8 cellular contexts compared by ENCODE assay signal in genomic region chr21:26850116-26850643, GRCh38. TPM values are rescaled to one million over a fixed set of nuclear protein-coding genes. Genes with fewer than 3 reads are reported as not detected.
DNase-seq lines count a peak whose midpoint lies in the region; ATAC-seq, FAIRE-seq and TF ChIP-seq lines count a peak whose summit lies in the region.

No MANE protein-coding gene starts in this region.

- H3K27me3 Mint-ChIP-seq in CD4-positive, alpha-beta memory T cell, result peaks cover 29 to 38% of the 10 kb centered on the region in 2 donors

- no peak overlapping the region for H2AFZ ChIP-seq in PC-3 (ENCODE audit: low read length)

- BruUV-seq in PC-3 (replicated peaks; lab: Mats Ljungman, UMichigan), result no TSS peak

- H3K4me3 ChIP-seq in PC-3 (ENCODE audit: low read length) (no peak overlapping the region), esophagus muscularis mucosa (peak overlapping the region in 2 of 4 donors; percentile 1 to 21), gastrocnemius medialis (peak overlapping the region in 3 of 4 donors; percentile 9 to 28 (median 15))
- no peak overlapping the region for H3K4me3 ChIP-seq in CD4-positive, alpha-beta memory T cell (ENCODE audit: low read length in 2 of 2)

- peak; percentile 70 for TF ChIP-seq CTCF in PC-3 (conservative IDR thresholded peaks at IDR 0.05; ENCODE audit: low read depth, low read length)
- peak; percentile 69 to 84 (median 79) for TF ChIP-seq CTCF in esophagus muscularis mucosa (IDR thresholded peaks at IDR 0.05)
- peak; percentile 64 to 87 (median 67) for TF ChIP-seq CTCF in gastrocnemius medialis (IDR thresholded peaks at IDR 0.05 in 4 of 5, conservative IDR thresholded peaks at IDR 0.05 in 1 of 5)

- CTCF ChIA-PET in PC-3 (lab: Charles Lee), result interaction anchor here (1.0 kb wide), 1 partner anchor 850 kb away, joined by 6 read pairs; no protein-coding TSS in a partner anchor
- CTCF ChIA-PET in CD4-positive, alpha-beta memory T cell (lab: Charles Lee; ENCODE audit: partially characterized antibody), result interaction anchor here (1.0 to 1.7 kb wide), 2 partner anchors 9 to 1895 kb away, joined by 3 to 15 read pairs; no protein-coding TSS in a partner anchor

- H3K36me3 Mint-ChIP-seq in CD4-positive, alpha-beta memory T cell, result peaks cover 0 to 2% of the 10 kb centered on the region in 2 donors

- H3K27me3 ChIP-seq in PC-3 (ENCODE audit: low read length) (no peaks in the 10 kb centered on the region), esophagus muscularis mucosa (no peaks in the 10 kb centered on the region), gastrocnemius medialis (no peaks in the 10 kb centered on the region)
- H3K27me3 ChIP-seq in CD4-positive, alpha-beta memory T cell (ENCODE audit: insufficient read depth, low read length), result peaks cover 5% of the 10 kb centered on the region

- DNase-seq in AG20443 (ENCODE audit: low spot score) (peak; percentile 29), HCEC 1CT (peak; percentile 52), PC-3 (peak; percentile 80), esophagus muscularis mucosa (ENCODE audit: extremely low spot score) (no peak), gastrocnemius medialis (no peak), GM12892 (ENCODE audit: insufficient read length) (no peak)
- no peak for DNase-seq in CD4-positive, alpha-beta memory T cell

- POLR2A ChIA-PET in PC-3 (lab: Charles Lee; ENCODE audit: unreplicated experiment), result no interaction called here
- POLR2A ChIA-PET in CD4-positive, alpha-beta memory T cell (lab: Charles Lee; ENCODE audit: partially characterized antibody), result no interaction called here

- TF ChIP-seq POLR2A in esophagus muscularis mucosa (IDR thresholded peaks at IDR 0.05; ENCODE audit: low read depth), result no peak
- no peak for TF ChIP-seq POLR2A in gastrocnemius medialis (IDR thresholded peaks at IDR 0.05)
- no peak for TF ChIP-seq POLR2A in GM12892 (IDR thresholded peaks at IDR 0.05; ENCODE audit: low read depth, low read length)

- H3K4me1 Mint-ChIP-seq in CD4-positive, alpha-beta memory T cell, result peaks cover 14 to 22% (median 19%) of the 10 kb centered on the region in 4 donors

- H3K4me2 ChIP-seq in PC-3 (ENCODE audit: low read length), result 0 out of 2 replicates have a peak overlapping the region, but pooled peaks have one; percentile 21

- H3K4me1 ChIP-seq in PC-3 (ENCODE audit: insufficient read depth, low read length) (peaks cover 5% of the 10 kb centered on the region; the same call in 1 of the 2 replicates), esophagus muscularis mucosa (peaks cover 9 to 20% (median 16%) of the 10 kb centered on the region in 4 donors), gastrocnemius medialis (no peaks in the 10 kb centered on the region)
- H3K4me1 ChIP-seq in CD4-positive, alpha-beta memory T cell (ENCODE audit: insufficient read depth, low read length), result peaks cover 16% of the 10 kb centered on the region

- in situ Hi-C loops in gastrocnemius medialis (cut with MboI; ENCODE audit: low sequenced_read_pairs in 4 of 4), result loop anchor here (5.0 to 25.0 kb wide), 4 partner anchors 712 to 1487 kb away; no protein-coding TSS in a partner anchor

- no peak overlapping the region for H3K4me3 Mint-ChIP-seq in CD4-positive, alpha-beta memory T cell

- WGBS in esophagus muscularis mucosa, result 16% methylated on average over 5 of the region's 5 CpGs

- no peak overlapping the region for H3K27ac Mint-ChIP-seq in CD4-positive, alpha-beta memory T cell

- H4K20me1 ChIP-seq in PC-3 (ENCODE audit: low read length), result no peaks in the 10 kb centered on the region

- FAIRE-seq in GM12892 (lab: Jason Lieb, UNC), result no peak

- intact Hi-C loops in PC-3 (cut with micrococcal nuclease) (loop anchor here (1.0 kb wide), 2 partner anchors 714 to 851 kb away; no protein-coding TSS in a partner anchor), esophagus muscularis mucosa (cut with DNase I) (loop anchor here (5.0 kb wide), 3 partner anchors 717 to 1487 kb away; no protein-coding TSS in a partner anchor), gastrocnemius medialis (cut with DNase I; ENCODE audit: low total_unique reads) (loop anchor here (1.0 kb wide), 2 partner anchors 716 to 851 kb away; no protein-coding TSS in a partner anchor)
- intact Hi-C loops in CD4-positive, alpha-beta memory T cell (cut with micrococcal nuclease), result loop anchor here (1.0 to 2.0 kb wide), 2 partner anchors 851 to 1895 kb away; no protein-coding TSS in a partner anchor

- peaks cover 0 to 2% (median 0%) of the 10 kb centered on the region in 8 donors for H3K9me3 Mint-ChIP-seq in CD4-positive, alpha-beta memory T cell

- H3K9me3 ChIP-seq in PC-3 (ENCODE audit: low read length) (no peaks in the 10 kb centered on the region), esophagus muscularis mucosa (no peaks in the 10 kb centered on the region), gastrocnemius medialis (no peaks in the 10 kb centered on the region)
- H3K9me3 ChIP-seq in CD4-positive, alpha-beta memory T cell (ENCODE audit: control insufficient read depth in 1 of 2, low read length in 2 of 2), result no peaks in the 10 kb centered on the region

- no peak for TF ChIP-seq EP300 in esophagus muscularis mucosa (IDR thresholded peaks at IDR 0.05)

- ATAC-seq in PC-3 (no peak), gastrocnemius medialis (no peak), GM18870 (IDR thresholded peaks at IDR 0.05; ENCODE audit: unreplicated experiment) (no peak)

- H3F3A ChIP-seq in PC-3 (ENCODE audit: low read length, unreplicated experiment), result no peaks in the 10 kb centered on the region

- H3K36me3 ChIP-seq in PC-3 (ENCODE audit: low read depth, low read length) (no peaks in the 10 kb centered on the region), esophagus muscularis mucosa (no peaks in the 10 kb centered on the region), gastrocnemius medialis (no peaks in the 10 kb centered on the region)
- no peaks in the 10 kb centered on the region for H3K36me3 ChIP-seq in CD4-positive, alpha-beta memory T cell (ENCODE audit: insufficient read depth, low read length)

- H3K27ac ChIP-seq in PC-3 (ENCODE audit: low read length), result no peak overlapping the region
- H3K27ac ChIP-seq in esophagus muscularis mucosa (replicated peaks in 1 of 4), result no peak overlapping the region
- H3K27ac ChIP-seq in gastrocnemius medialis, result no peak overlapping the region
- H3K27ac ChIP-seq in CD4-positive, alpha-beta memory T cell (ENCODE audit: low read depth, low read length), result no peak overlapping the region

- H3K79me2 ChIP-seq in PC-3 (ENCODE audit: low read length), result no peaks in the 10 kb centered on the region

- H3K9me2 ChIP-seq in PC-3 (replicated peaks; ENCODE audit: low read length), result no peaks in the 10 kb centered on the region

- no peak overlapping the region for H3K9ac ChIP-seq in PC-3 (ENCODE audit: low read length)

RNA-seq across cellular contexts. Expression of gene ADAMTS1, which starts 5.0 kb away (rescaled TPM):
- total RNA-seq in PC-3 (2014; rRNA removed) (12.9 and 25.1 TPM in 2 replicates), esophagus muscularis mucosa (100 to 1,000 TPM in 2 of 4 donors, 10 to 100 TPM in 2; 60.6 to 164 (median 123) TPM), gastrocnemius medialis (10 to 100 TPM; 23.7 to 43.8 (median 33.1) TPM)
- polyA plus RNA-seq in GM12892 (2012; ENCODE audit: missing spikeins), result not detected
- total RNA-seq in CD4-positive, alpha-beta memory T cell, result not detected
- polyA plus RNA-seq in CD4-positive, alpha-beta memory T cell, result under 1 TPM in 1 of 2 donors, not detected in 1; 0.16 TPM

Comparison
In these comparisons a context has a peak if more than half of its experiments do, and no peak if none do; other contexts are left out.
1. DNase-seq: peak in AG20443 (single experiment), HCEC 1CT (single experiment) and PC-3 (single experiment); none in esophagus muscularis mucosa (single experiment), gastrocnemius medialis (0 of 2), GM12892 (single experiment) and CD4-positive, alpha-beta memory T cell (0 of 5).
2. H3K4me3 ChIP-seq: peak in gastrocnemius medialis (3 of 4); none in PC-3 (single experiment) and CD4-positive, alpha-beta memory T cell (0 of 2).
3. RNA of gene ADAMTS1, which starts 5.0 kb away (total RNA-seq): 60.6 to 164 TPM in esophagus muscularis mucosa, 23.7 to 43.8 TPM in gastrocnemius medialis and 12.9 to 25.1 TPM in PC-3; not detected in CD4-positive, alpha-beta memory T cell; every median in the first group is over 10 times any median in the second.
4. Peak in every context shown above with its lines, with median percentiles within 50 percentile points of each other: CTCF ChIP-seq.